ENCODE assay signal across 22 cellular contexts in genomic region chr20:62599216-62600110, GRCh38. TPM values are rescaled to one million over a fixed set of nuclear protein-coding genes. Genes with fewer than 3 reads are reported as not detected.
"Had no signal": no experiment of that assay in that cellular context is flagged by ENCODE, and none has a peak within 500 bp of the region (broad histone marks: within the 10 kb centered on the region; RNA-seq: fewer than 3 reads in every experiment).

No MANE protein-coding gene starts in this region.

- H3K27ac Mint-ChIP-seq: activated CD4-positive, alpha-beta memory T cell treated with anti-CD3 and anti-CD28 coated beads, Interleukin-2, amount 10 ng/mL, durations not matched to agents 7 days and 5 days; activated CD4-positive, alpha-beta T cell treated with anti-CD3 and anti-CD28 coated beads, Interleukin-2, amount 10 ng/mL, durations not matched to agents 24 days and 14 days; activated naive CD8-positive, alpha-beta T cell treated with anti-CD3 and anti-CD28 coated beads, Interleukin-2, amount 50 U/mL, for 24 hours had no signal

- H3K36me3 ChIP-seq: cardiac muscle cell, thoracic aorta, upper lobe of right lung had no signal

- H3K9me3 Mint-ChIP-seq: activated CD4-positive, alpha-beta memory T cell treated with anti-CD3 and anti-CD28 coated beads, Interleukin-2, amount 10 ng/mL, durations not matched to agents 7 days and 5 days; activated CD4-positive, alpha-beta T cell treated with anti-CD3 and anti-CD28 coated beads, Interleukin-2, amount 10 ng/mL, durations not matched to agents 24 days and 14 days; activated naive CD8-positive, alpha-beta T cell treated with anti-CD3 and anti-CD28 coated beads, Interleukin-2, amount 50 U/mL, for 24 hours; stimulated activated naive B cell treated with anti-CD40 and anti-IgM and Interleukin-4, amounts not matched to agents 10 μg/mL and 1 μg/mL and 100 μg/mL, for 72 hours had no signal

- ATAC-seq: activated CD4-positive, CD25-positive, alpha-beta regulatory T cell treated with anti-CD3 and anti-CD28 coated beads, Interleukin-2, amount 50 U/mL, for 24 hours; activated naive CD8-positive, alpha-beta T cell treated with anti-CD3 and anti-CD28 coated beads, Interleukin-2, amount 50 U/mL, for 24 hours; body of pancreas; foreskin keratinocyte; sciatic nerve had no signal

- H2AFZ ChIP-seq: hepatocyte had no signal

- H3K4me2 ChIP-seq: hepatocyte had no signal

- DNase-seq: activated CD4-positive, alpha-beta memory T cell treated with anti-CD3 and anti-CD28 coated beads, Interleukin-2, amount 10 ng/mL, durations not matched to agents 7 days and 5 days; activated CD4-positive, alpha-beta T cell treated with anti-CD3 and anti-CD28 coated beads, Interleukin-2, amount 10 ng/mL, durations not matched to agents 24 days and 14 days; activated gamma-delta T cell; activated naive CD4-positive, alpha-beta T cell treated with anti-CD3 and anti-CD28 coated beads, Interleukin-2, amount 50 U/mL, for 16 hours; activated naive CD8-positive, alpha-beta T cell treated with anti-CD3 and anti-CD28 coated beads, Interleukin-2, amount 50 U/mL, for 24 hours; body of pancreas; effector CD4-positive, alpha-beta T cell; foreskin keratinocyte; naive B cell; stimulated activated CD8-positive, alpha-beta memory T cell treated with anti-CD3 and anti-CD28 coated beads, Interleukin-4, amount 100 ng/mL, for 48 hours; stimulated activated naive B cell treated with anti-CD40 and anti-IgM and Interleukin-4, amounts not matched to agents 10 μg/mL and 1 μg/mL and 100 μg/mL, for 72 hours; SW 1271; upper lobe of right lung had no signal

- FAIRE-seq: small intestine had no signal

- H3K79me2 ChIP-seq: hepatocyte had no signal

- H3K27me3 ChIP-seq: cardiac muscle cell had no signal

- H3K4me3 Mint-ChIP-seq: activated CD4-positive, alpha-beta memory T cell treated with anti-CD3 and anti-CD28 coated beads, Interleukin-2, amount 10 ng/mL, durations not matched to agents 7 days and 5 days; activated CD4-positive, alpha-beta T cell treated with anti-CD3 and anti-CD28 coated beads, Interleukin-2, amount 10 ng/mL, durations not matched to agents 24 days and 14 days; activated naive CD8-positive, alpha-beta T cell treated with anti-CD3 and anti-CD28 coated beads, Interleukin-2, amount 50 U/mL, for 24 hours; stimulated activated naive B cell treated with anti-CD40 and anti-IgM and Interleukin-4, amounts not matched to agents 10 μg/mL and 1 μg/mL and 100 μg/mL, for 72 hours had no signal

- H3K4me3 ChIP-seq: body of pancreas, cardiac muscle cell, hepatocyte, lung, thoracic aorta, upper lobe of right lung had no signal

- H3K9me3 ChIP-seq: body of pancreas, thoracic aorta, upper lobe of right lung had no signal

- H3K4me1 ChIP-seq: foreskin keratinocyte had no signal

- H3K27ac ChIP-seq: body of pancreas, cardiac muscle cell, foreskin keratinocyte, hepatocyte, thoracic aorta, upper lobe of right lung, VCaP had no signal

- H3K36me3 Mint-ChIP-seq: naive B cell; stimulated activated naive B cell treated with anti-CD40 and anti-IgM and Interleukin-4, amounts not matched to agents 10 μg/mL and 1 μg/mL and 100 μg/mL, for 72 hours had no signal

RNA-seq across cellular contexts. Expression of gene SLCO4A1, which starts 42.8 kb away (rescaled TPM):
- total RNA-seq: chondrocyte had no signal
